1 cellular context compared by ENCODE assay signal in the genomic region with DNA sequence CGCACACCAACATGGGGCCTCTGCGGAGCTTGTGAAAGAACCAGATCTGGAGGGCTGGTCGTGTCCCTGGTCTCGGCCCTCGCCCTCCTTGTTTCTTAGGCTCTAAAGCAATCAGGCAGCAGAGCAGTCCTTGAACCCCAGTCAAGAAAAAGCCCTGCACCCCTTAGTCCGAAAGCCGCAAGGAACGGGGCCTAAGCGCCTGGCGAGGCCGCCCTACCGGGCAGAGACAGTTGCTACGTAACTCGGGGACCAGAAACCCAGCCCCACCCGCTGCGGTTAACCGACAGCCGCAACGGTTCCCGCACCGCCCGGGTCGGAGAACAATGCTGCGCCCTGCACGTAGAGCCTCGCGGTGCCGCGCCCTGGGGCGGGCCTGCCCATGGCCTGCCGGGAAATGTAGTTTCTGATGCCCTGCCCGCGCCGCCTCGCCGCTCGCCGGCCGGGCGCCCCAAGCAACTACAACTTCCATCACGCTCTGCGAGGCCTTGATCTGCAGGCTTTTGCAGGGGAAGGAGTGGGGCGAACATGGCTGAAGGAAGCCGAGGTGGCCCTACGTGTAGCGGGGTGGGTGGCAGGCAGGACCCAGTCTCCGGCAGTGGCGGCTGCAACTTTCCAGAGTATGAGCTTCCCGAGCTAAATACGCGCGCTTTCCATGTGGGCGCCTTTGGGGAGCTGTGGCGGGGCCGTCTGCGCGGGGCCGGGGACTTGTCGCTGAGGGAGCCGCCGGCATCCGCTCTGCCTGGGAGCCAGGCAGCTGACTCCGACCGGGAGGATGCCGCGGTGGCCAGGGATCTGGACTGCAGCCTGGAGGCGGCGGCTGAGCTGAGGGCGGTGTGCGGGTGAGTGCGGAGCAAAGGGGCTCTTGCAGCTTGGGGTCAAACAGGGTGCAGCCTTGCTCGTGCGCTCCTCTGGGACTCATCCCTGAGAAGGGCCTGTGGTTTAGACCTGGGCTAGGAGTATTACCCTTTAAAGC.
TF ChIP-seq lines count a peak whose summit lies in the region.

A gene (plus strand): TSS at position 522 of the 973 bp plus-strand sequence. CDS start 4 bp downstream, at position 526.

TF ChIP-seq in K562, 482 proteins besides CTCF, POLR2A, EP300 and RAD21 (continued from another document and continues in another):
- TF ChIP-seq, protein P1, sequence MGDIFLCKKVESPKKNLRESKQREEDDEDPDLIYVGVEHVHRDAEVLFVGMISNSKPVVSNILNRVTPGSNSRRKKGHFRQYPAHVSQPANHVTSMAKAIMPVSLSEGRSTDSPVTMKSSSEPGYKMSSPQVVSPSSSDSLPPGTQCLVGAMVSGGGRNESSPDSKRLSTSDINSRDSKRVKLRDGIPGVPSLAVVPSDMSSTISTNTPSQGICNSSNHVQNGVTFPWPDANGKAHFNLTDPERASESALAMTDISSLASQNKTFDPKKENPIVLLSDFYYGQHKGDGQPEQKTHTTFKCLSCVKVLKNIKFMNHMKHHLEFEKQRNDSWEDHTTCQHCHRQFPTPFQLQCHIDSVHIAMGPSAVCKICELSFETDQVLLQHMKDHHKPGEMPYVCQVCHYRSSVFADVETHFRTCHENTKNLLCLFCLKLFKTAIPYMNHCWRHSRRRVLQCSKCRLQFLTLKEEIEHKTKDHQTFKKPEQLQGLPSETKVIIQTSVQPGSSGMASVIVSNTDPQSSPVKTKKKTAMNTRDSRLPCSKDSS (IDR thresholded peaks at IDR 0.05; ENCODE audit: low read depth, partially characterized antibody) = no peak
- TF ChIP-seq POLR2AphosphoS5 (IDR thresholded peaks at IDR 0.05; ENCODE audit: control insufficient read depth, insufficient read depth, low read depth, low read length) = peak; percentile 61; the same call in 1 of the 2 replicates
- peak; percentile 74; the same call in 1 of the 2 replicates for TF ChIP-seq EP400 (IDR thresholded peaks at IDR 0.05)
- no peak for TF ChIP-seq HEY1 (CRISPR knock-in tag; IDR thresholded peaks at IDR 0.05; ENCODE audit: borderline replicate concordance)
- no peak for TF ChIP-seq ZC3H4 (CRISPR knock-in tag; IDR thresholded peaks at IDR 0.05; ENCODE audit: borderline replicate concordance)
- no peak for TF ChIP-seq ATF1 (CRISPR knock-in tag; IDR thresholded peaks at IDR 0.05)
- peak; percentile 89 for TF ChIP-seq ATF1 (tag; IDR thresholded peaks at IDR 0.05)
- no peak for TF ChIP-seq NR3C1 (CRISPR knock-in tag; IDR thresholded peaks at IDR 0.05)
- peak; percentile 63; the same call in 1 of the 2 replicates for TF ChIP-seq ZNF175 (CRISPR knock-in tag; IDR thresholded peaks at IDR 0.05; ENCODE audit: low read depth)
- TF ChIP-seq, protein P2, sequence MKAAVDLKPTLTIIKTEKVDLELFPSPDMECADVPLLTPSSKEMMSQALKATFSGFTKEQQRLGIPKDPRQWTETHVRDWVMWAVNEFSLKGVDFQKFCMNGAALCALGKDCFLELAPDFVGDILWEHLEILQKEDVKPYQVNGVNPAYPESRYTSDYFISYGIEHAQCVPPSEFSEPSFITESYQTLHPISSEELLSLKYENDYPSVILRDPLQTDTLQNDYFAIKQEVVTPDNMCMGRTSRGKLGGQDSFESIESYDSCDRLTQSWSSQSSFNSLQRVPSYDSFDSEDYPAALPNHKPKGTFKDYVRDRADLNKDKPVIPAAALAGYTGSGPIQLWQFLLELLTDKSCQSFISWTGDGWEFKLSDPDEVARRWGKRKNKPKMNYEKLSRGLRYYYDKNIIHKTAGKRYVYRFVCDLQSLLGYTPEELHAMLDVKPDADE (conservative IDR thresholded peaks at IDR 0.05; ENCODE audit: control insufficient read depth, low read depth, low read length) = peak; percentile 95
- peak; percentile 81 for TF ChIP-seq CREM (IDR thresholded peaks at IDR 0.05; ENCODE audit: low read depth)
- no peak for TF ChIP-seq FOXK1 (CRISPR knock-in tag; IDR thresholded peaks at IDR 0.05; ENCODE audit: borderline replicate concordance)
- TF ChIP-seq XRCC5 (IDR thresholded peaks at IDR 0.05; ENCODE audit: low read depth, low read length) = 0 out of 2 replicates have a peak, but pooled peaks have one; percentile 25
- TF ChIP-seq ZFX (CRISPR knock-in tag; IDR thresholded peaks at IDR 0.05) = peak; percentile 96
- peak; percentile 63 to 71; a peak in 3 of 4 replicates for TF ChIP-seq MAZ (CRISPR knock-in tag; conservative IDR thresholded peaks at IDR 0.05 in 1 of 2, IDR thresholded peaks at IDR 0.05 in 1 of 2)
- TF ChIP-seq IRF2 (CRISPR knock-in tag; IDR thresholded peaks at IDR 0.05) = no peak
- no peak for TF ChIP-seq MCM2 (IDR thresholded peaks at IDR 0.05; ENCODE audit: low read depth)
- TF ChIP-seq CBX1 (IDR thresholded peaks at IDR 0.05; ENCODE audit: low read depth) = 0 out of 2 replicates have a peak, but pooled peaks have one; percentile 36
- TF ChIP-seq HDAC3 (IDR thresholded peaks at IDR 0.05; ENCODE audit: borderline replicate concordance, partially characterized antibody) = peak; percentile 62
- TF ChIP-seq RBM39 (optimal IDR thresholded peaks at IDR 0.05; ENCODE audit: low read depth, low read length) = no peak
- TF ChIP-seq, protein P3, sequence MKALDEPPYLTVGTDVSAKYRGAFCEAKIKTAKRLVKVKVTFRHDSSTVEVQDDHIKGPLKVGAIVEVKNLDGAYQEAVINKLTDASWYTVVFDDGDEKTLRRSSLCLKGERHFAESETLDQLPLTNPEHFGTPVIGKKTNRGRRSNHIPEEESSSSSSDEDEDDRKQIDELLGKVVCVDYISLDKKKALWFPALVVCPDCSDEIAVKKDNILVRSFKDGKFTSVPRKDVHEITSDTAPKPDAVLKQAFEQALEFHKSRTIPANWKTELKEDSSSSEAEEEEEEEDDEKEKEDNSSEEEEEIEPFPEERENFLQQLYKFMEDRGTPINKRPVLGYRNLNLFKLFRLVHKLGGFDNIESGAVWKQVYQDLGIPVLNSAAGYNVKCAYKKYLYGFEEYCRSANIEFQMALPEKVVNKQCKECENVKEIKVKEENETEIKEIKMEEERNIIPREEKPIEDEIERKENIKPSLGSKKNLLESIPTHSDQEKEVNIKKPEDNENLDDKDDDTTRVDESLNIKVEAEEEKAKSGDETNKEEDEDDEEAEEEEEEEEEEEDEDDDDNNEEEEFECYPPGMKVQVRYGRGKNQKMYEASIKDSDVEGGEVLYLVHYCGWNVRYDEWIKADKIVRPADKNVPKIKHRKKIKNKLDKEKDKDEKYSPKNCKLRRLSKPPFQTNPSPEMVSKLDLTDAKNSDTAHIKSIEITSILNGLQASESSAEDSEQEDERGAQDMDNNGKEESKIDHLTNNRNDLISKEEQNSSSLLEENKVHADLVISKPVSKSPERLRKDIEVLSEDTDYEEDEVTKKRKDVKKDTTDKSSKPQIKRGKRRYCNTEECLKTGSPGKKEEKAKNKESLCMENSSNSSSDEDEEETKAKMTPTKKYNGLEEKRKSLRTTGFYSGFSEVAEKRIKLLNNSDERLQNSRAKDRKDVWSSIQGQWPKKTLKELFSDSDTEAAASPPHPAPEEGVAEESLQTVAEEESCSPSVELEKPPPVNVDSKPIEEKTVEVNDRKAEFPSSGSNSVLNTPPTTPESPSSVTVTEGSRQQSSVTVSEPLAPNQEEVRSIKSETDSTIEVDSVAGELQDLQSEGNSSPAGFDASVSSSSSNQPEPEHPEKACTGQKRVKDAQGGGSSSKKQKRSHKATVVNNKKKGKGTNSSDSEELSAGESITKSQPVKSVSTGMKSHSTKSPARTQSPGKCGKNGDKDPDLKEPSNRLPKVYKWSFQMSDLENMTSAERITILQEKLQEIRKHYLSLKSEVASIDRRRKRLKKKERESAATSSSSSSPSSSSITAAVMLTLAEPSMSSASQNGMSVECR (CRISPR knock-in tag; IDR thresholded peaks at IDR 0.05) = peak; percentile 64; the same call in 1 of the 2 replicates
- TF ChIP-seq RFX1 (IDR thresholded peaks at IDR 0.05) = peak; percentile 63
- TF ChIP-seq TAF1 (IDR thresholded peaks at IDR 0.05; ENCODE audit: control insufficient read depth, extremely low read depth, insufficient read depth, low read length, severe bottlenecking) = peak; percentile 38
- 0 out of 2 replicates have a peak, but pooled peaks have one; percentile 14 for TF ChIP-seq GABPA (tag; conservative IDR thresholded peaks at IDR 0.05; ENCODE audit: low read depth)
- TF ChIP-seq, protein P4, sequence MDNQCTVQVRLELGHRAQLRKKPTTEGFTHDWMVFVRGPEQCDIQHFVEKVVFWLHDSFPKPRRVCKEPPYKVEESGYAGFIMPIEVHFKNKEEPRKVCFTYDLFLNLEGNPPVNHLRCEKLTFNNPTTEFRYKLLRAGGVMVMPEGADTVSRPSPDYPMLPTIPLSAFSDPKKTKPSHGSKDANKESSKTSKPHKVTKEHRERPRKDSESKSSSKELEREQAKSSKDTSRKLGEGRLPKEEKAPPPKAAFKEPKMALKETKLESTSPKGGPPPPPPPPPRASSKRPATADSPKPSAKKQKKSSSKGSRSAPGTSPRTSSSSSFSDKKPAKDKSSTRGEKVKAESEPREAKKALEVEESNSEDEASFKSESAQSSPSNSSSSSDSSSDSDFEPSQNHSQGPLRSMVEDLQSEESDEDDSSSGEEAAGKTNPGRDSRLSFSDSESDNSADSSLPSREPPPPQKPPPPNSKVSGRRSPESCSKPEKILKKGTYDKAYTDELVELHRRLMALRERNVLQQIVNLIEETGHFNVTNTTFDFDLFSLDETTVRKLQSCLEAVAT (IDR thresholded peaks at IDR 0.05) = peak in 1 of 2 experiments; percentile 91; a peak in 2 of 4 replicates
- TF ChIP-seq RBM25 (IDR thresholded peaks at IDR 0.05; ENCODE audit: low read depth, low read length, severe bottlenecking) = peak; percentile 14
- TF ChIP-seq CAMTA2 (CRISPR knock-in tag; conservative IDR thresholded peaks at IDR 0.05) = no peak
- TF ChIP-seq, protein P5, sequence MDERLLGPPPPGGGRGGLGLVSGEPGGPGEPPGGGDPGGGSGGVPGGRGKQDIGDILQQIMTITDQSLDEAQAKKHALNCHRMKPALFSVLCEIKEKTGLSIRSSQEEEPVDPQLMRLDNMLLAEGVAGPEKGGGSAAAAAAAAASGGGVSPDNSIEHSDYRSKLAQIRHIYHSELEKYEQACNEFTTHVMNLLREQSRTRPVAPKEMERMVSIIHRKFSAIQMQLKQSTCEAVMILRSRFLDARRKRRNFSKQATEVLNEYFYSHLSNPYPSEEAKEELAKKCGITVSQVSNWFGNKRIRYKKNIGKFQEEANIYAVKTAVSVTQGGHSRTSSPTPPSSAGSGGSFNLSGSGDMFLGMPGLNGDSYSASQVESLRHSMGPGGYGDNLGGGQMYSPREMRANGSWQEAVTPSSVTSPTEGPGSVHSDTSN (CRISPR knock-in tag; IDR thresholded peaks at IDR 0.05; ENCODE audit: low read depth) = no peak
- TF ChIP-seq, protein P5 (tag; conservative IDR thresholded peaks at IDR 0.05; ENCODE audit: low read depth) = no peak
- TF ChIP-seq KDM1A (IDR thresholded peaks at IDR 0.05) = no peak
- TF ChIP-seq, protein P6, sequence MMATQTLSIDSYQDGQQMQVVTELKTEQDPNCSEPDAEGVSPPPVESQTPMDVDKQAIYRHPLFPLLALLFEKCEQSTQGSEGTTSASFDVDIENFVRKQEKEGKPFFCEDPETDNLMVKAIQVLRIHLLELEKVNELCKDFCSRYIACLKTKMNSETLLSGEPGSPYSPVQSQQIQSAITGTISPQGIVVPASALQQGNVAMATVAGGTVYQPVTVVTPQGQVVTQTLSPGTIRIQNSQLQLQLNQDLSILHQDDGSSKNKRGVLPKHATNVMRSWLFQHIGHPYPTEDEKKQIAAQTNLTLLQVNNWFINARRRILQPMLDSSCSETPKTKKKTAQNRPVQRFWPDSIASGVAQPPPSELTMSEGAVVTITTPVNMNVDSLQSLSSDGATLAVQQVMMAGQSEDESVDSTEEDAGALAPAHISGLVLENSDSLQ (IDR thresholded peaks at IDR 0.05) = peak; percentile 30
- TF ChIP-seq, protein P7, sequence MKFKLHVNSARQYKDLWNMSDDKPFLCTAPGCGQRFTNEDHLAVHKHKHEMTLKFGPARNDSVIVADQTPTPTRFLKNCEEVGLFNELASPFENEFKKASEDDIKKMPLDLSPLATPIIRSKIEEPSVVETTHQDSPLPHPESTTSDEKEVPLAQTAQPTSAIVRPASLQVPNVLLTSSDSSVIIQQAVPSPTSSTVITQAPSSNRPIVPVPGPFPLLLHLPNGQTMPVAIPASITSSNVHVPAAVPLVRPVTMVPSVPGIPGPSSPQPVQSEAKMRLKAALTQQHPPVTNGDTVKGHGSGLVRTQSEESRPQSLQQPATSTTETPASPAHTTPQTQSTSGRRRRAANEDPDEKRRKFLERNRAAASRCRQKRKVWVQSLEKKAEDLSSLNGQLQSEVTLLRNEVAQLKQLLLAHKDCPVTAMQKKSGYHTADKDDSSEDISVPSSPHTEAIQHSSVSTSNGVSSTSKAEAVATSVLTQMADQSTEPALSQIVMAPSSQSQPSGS (CRISPR knock-in tag; IDR thresholded peaks at IDR 0.05) = no peak
- TF ChIP-seq, protein P8, sequence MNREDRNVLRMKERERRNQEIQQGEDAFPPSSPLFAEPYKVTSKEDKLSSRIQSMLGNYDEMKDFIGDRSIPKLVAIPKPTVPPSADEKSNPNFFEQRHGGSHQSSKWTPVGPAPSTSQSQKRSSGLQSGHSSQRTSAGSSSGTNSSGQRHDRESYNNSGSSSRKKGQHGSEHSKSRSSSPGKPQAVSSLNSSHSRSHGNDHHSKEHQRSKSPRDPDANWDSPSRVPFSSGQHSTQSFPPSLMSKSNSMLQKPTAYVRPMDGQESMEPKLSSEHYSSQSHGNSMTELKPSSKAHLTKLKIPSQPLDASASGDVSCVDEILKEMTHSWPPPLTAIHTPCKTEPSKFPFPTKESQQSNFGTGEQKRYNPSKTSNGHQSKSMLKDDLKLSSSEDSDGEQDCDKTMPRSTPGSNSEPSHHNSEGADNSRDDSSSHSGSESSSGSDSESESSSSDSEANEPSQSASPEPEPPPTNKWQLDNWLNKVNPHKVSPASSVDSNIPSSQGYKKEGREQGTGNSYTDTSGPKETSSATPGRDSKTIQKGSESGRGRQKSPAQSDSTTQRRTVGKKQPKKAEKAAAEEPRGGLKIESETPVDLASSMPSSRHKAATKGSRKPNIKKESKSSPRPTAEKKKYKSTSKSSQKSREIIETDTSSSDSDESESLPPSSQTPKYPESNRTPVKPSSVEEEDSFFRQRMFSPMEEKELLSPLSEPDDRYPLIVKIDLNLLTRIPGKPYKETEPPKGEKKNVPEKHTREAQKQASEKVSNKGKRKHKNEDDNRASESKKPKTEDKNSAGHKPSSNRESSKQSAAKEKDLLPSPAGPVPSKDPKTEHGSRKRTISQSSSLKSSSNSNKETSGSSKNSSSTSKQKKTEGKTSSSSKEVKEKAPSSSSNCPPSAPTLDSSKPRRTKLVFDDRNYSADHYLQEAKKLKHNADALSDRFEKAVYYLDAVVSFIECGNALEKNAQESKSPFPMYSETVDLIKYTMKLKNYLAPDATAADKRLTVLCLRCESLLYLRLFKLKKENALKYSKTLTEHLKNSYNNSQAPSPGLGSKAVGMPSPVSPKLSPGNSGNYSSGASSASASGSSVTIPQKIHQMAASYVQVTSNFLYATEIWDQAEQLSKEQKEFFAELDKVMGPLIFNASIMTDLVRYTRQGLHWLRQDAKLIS (CRISPR knock-in tag; IDR thresholded peaks at IDR 0.05) = 0 out of 2 replicates have a peak, but pooled peaks have one; percentile 43
- peak; percentile 23 for TF ChIP-seq PHF20 (IDR thresholded peaks at IDR 0.05; ENCODE audit: partially characterized antibody)
